Comparison of ENCODE assay signal across 8 cellular contexts in genomic region chr9:16626577-16627130, GRCh38.
DNase-seq lines count a peak whose midpoint lies in the region; ATAC-seq, FAIRE-seq and TF ChIP-seq lines count a peak whose summit lies in the region.

No MANE protein-coding gene starts in this region.

- no peaks in the 10 kb centered on the region for H3K9me1 ChIP-seq in keratinocyte (ENCODE audit: control insufficient read depth, extremely low read depth, insufficient read depth, low read length)

- no peaks in the 10 kb centered on the region for H3K4me1 ChIP-seq in keratinocyte (ENCODE audit: control insufficient read depth, extremely low read depth, insufficient read depth, low read length)

- no peaks in the 10 kb centered on the region for H3K79me2 ChIP-seq in keratinocyte (ENCODE audit: control insufficient read depth, insufficient read depth, low read length)

- H3K36me3 ChIP-seq in keratinocyte (ENCODE audit: control insufficient read depth in 2 of 2, extremely low read depth in 1 of 2, insufficient read depth in 2 of 2, low read length in 2 of 2), result no peaks in the 10 kb centered on the region

- H3K9me3 ChIP-seq in keratinocyte (ENCODE audit: control insufficient read depth, low read depth, low read length), result no peaks in the 10 kb centered on the region

- FAIRE-seq in keratinocyte (lab: Jason Lieb, UNC) (peak; percentile 61), D721Med (lab: Jason Lieb, UNC) (no peak)

- no peak overlapping the region for H2AFZ ChIP-seq in keratinocyte (ENCODE audit: control insufficient read depth, low read length)

- no peak overlapping the region for H3K27ac ChIP-seq in keratinocyte (ENCODE audit: control insufficient read depth, insufficient read depth, low read length)

- no peak overlapping the region for H3K9ac ChIP-seq in keratinocyte (ENCODE audit: control insufficient read depth, extremely low read depth, insufficient read depth, low read length)

- no peaks in the 10 kb centered on the region for H4K20me1 ChIP-seq in keratinocyte (ENCODE audit: control insufficient read depth, extremely low read depth, insufficient read depth, low read length)

- TF ChIP-seq CTCF in keratinocyte (optimal IDR thresholded peaks at IDR 0.05 in 1 of 3, IDR thresholded peaks at IDR 0.05 in 1 of 3, conservative IDR thresholded peaks at IDR 0.05 in 1 of 3; ENCODE audit: extremely low read depth in 1 of 3, insufficient read depth in 2 of 3, low read length in 3 of 3), result no peak
- TF ChIP-seq CTCF in D721Med (IDR thresholded peaks at IDR 0.05; ENCODE audit: insufficient read depth, missing control alignments), result no peak

- H3K4me2 ChIP-seq in keratinocyte (ENCODE audit: control insufficient read depth, extremely low read depth, insufficient read depth, low read depth, low read length), result peak overlapping the region; percentile 31

- no peak for ATAC-seq in HG03135 (IDR thresholded peaks at IDR 0.05; ENCODE audit: unreplicated experiment)

- dilution Hi-C loops in keratinocyte (cut with MboI; ENCODE audit: extremely low pct_ligation_motif_present, low sequenced_read_pairs), result loop anchor here (25.0 kb wide), 1 partner anchor 389 kb away; no protein-coding TSS in a partner anchor

- no peak for TF ChIP-seq EP300 in Ishikawa (IDR thresholded peaks at IDR 0.05; ENCODE audit: borderline replicate concordance)

- TF ChIP-seq RAD21 in Ishikawa (IDR thresholded peaks at IDR 0.05; ENCODE audit: low read depth), result no peak; the same call in 1 of the 2 replicates

- H3K4me3 ChIP-seq in keratinocyte (ENCODE audit: control insufficient read depth in 2 of 3, extremely low read depth in 1 of 3, insufficient read depth in 2 of 3, low read depth in 1 of 3, low read length in 3 of 3), result no peak overlapping the region

- no peaks in the 10 kb centered on the region for H3K27me3 ChIP-seq in keratinocyte (ENCODE audit: control insufficient read depth, extremely low read depth, insufficient read depth, low read length)

- DNase-seq in A172 (ENCODE audit: low spot score) (peak; percentile 79), amniotic stem cell (lab: John Stamatoyannopoulos, UW) (peak; percentile 77), keratinocyte (ENCODE audit: low read depth, low spot score) (no peak), D721Med (ENCODE audit: insufficient read length, low spot score) (no peak)
- no peak for DNase-seq in stimulated activated CD4-positive, alpha-beta T cell treated with anti-CD3 and anti-CD28 coated beads, Interleukin-15, amount 100 ng/mL, for 24 hours
- no peak for DNase-seq in activated CD8-positive, alpha-beta memory T cell treated with anti-CD3 and anti-CD28 coated beads for 24 hours

TF ChIP-seq in Ishikawa, 13 proteins besides CTCF, POLR2A, EP300 and RAD21:
- TF ChIP-seq MAX (IDR thresholded peaks at IDR 0.05), result peak; percentile 25; the same call in 1 of the 2 replicates
- TF ChIP-seq FOXM1 (IDR thresholded peaks at IDR 0.05; ENCODE audit: borderline replicate concordance, low read depth), result no peak

Comparison
In these comparisons a context has a peak if more than half of its experiments do, and no peak if none do; other contexts are left out.
1. DNase-seq: peak in A172 (single experiment) and amniotic stem cell (single experiment); none in keratinocyte (single experiment), stimulated activated CD4-positive, alpha-beta T cell treated with anti-CD3 and anti-CD28 coated beads, Interleukin-15, amount 100 ng/mL, for 24 hours (single experiment), activated CD8-positive, alpha-beta memory T cell treated with anti-CD3 and anti-CD28 coated beads for 24 hours (single experiment) and D721Med (single experiment).